ENCODE assay signal across 1 cellular context in genomic region chr10:102403115-102403514, GRCh38.
TF ChIP-seq lines count a peak whose summit lies in the region.

No MANE protein-coding gene starts in this region.

TF ChIP-seq in HepG2, 621 proteins besides CTCF, POLR2A, EP300 and RAD21:
- TF ChIP-seq AGO2 (optimal IDR thresholded peaks at IDR 0.05; ENCODE audit: low read depth, low read length) (peak; percentile 18), XRCC5 (optimal IDR thresholded peaks at IDR 0.05; ENCODE audit: low read length) (no peak)
- TF ChIP-seq, protein P1, sequence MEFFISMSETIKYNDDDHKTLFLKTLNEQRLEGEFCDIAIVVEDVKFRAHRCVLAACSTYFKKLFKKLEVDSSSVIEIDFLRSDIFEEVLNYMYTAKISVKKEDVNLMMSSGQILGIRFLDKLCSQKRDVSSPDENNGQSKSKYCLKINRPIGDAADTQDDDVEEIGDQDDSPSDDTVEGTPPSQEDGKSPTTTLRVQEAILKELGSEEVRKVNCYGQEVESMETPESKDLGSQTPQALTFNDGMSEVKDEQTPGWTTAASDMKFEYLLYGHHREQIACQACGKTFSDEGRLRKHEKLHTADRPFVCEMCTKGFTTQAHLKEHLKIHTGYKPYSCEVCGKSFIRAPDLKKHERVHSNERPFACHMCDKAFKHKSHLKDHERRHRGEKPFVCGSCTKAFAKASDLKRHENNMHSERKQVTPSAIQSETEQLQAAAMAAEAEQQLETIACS (CRISPR knock-in tag; IDR thresholded peaks at IDR 0.05) = no peak
